ENCODE assay signal across 40 cellular contexts in genomic region chr2:209321581-209321980, GRCh38.
"Had no signal": no experiment of that assay in that cellular context is flagged by ENCODE, and none has a peak within 500 bp of the region (broad histone marks: within the 10 kb centered on the region; RNA-seq: fewer than 3 reads in every experiment).

No MANE protein-coding gene starts in this region.

- H3K36me3 ChIP-seq: adrenal gland, ascending aorta, brain microvascular endothelial cell, breast epithelium, cardiac muscle cell had no signal

- H3K4me1 Mint-ChIP-seq: activated naive CD4-positive, alpha-beta T cell treated with anti-CD3 and anti-CD28 coated beads, Interleukin-2, amount 10 ng/mL, durations not matched to agents 7 days and 5 days; activated naive CD4-positive, alpha-beta T cell treated with anti-CD3 and anti-CD28 coated beads, Interleukin-2, amount 50 U/mL, for 24 hours; activated naive CD8-positive, alpha-beta T cell treated with anti-CD3 and anti-CD28 coated beads for 36 hours; activated naive CD8-positive, alpha-beta T cell treated with anti-CD3 and anti-CD28 coated beads, Interleukin-2, amount 10 ng/mL, durations not matched to agents 7 days and 5 days; activated naive CD8-positive, alpha-beta T cell treated with anti-CD3 and anti-CD28 coated beads, Interleukin-2, amount 50 U/mL, for 24 hours; activated T-helper 17 cell treated with anti-CD3 and anti-CD28 coated beads, Interleukin-2, amount 50 U/mL, for 72 hours; central memory CD8-positive, alpha-beta T cell had no signal

- H3K36me3 Mint-ChIP-seq: activated naive CD4-positive, alpha-beta T cell treated with anti-CD3 and anti-CD28 coated beads, Interleukin-2, amount 10 ng/mL, durations not matched to agents 7 days and 5 days; activated naive CD4-positive, alpha-beta T cell treated with anti-CD3 and anti-CD28 coated beads, Interleukin-2, amount 50 U/mL, for 24 hours; activated naive CD4-positive, alpha-beta T cell treated with anti-CD3 and anti-CD28 coated beads, Interleukin-2, amount 50 U/mL, for 72 hours; activated naive CD8-positive, alpha-beta T cell; activated naive CD8-positive, alpha-beta T cell treated with anti-CD3 and anti-CD28 coated beads for 36 hours; activated naive CD8-positive, alpha-beta T cell treated with anti-CD3 and anti-CD28 coated beads, Interleukin-2, amount 10 ng/mL, durations not matched to agents 7 days and 5 days; brain had no signal

- H3K4me3 ChIP-seq: adrenal gland, ascending aorta, body of pancreas, breast epithelium, cardiac muscle cell had no signal

- H3K27ac ChIP-seq: adrenal gland, ascending aorta, body of pancreas, brain microvascular endothelial cell, breast epithelium, cardiac muscle cell had no signal

- H3K27me3 ChIP-seq: adrenal gland, ascending aorta, body of pancreas, brain microvascular endothelial cell, breast epithelium, cardiac muscle cell had no signal

- DNase-seq: activated effector memory CD4-positive, alpha-beta T cell treated with anti-CD3 and anti-CD28 coated beads, Interleukin-2, amount 50 U/mL, for 16 hours; activated effector memory CD4-positive, alpha-beta T cell treated with Interleukin-2 at 50 U/mL for 16 hours; activated gamma-delta T cell; activated gamma-delta T cell treated with Interleukin-2 at 50 U/mL for 16 hours; activated naive CD4-positive, alpha-beta T cell; activated naive CD4-positive, alpha-beta T cell treated with anti-CD3 and anti-CD28 coated beads for 36 hours; activated naive CD4-positive, alpha-beta T cell treated with anti-CD3 and anti-CD28 coated beads, Interleukin-2, amount 10 ng/mL, durations not matched to agents 7 days and 5 days; activated naive CD4-positive, alpha-beta T cell treated with anti-CD3 and anti-CD28 coated beads, Interleukin-2, amount 50 U/mL, for 16 hours; activated naive CD4-positive, alpha-beta T cell treated with Interleukin-2 at 50 U/mL for 16 hours; activated naive CD8-positive, alpha-beta T cell treated with anti-CD3 and anti-CD28 coated beads for 36 hours; activated naive CD8-positive, alpha-beta T cell treated with anti-CD3 and anti-CD28 coated beads, Interleukin-2, amount 10 ng/mL, durations not matched to agents 7 days and 5 days; activated naive CD8-positive, alpha-beta T cell treated with anti-CD3 and anti-CD28 coated beads, Interleukin-2, amount 50 U/mL, for 24 hours; activated T-cell treated with anti-CD3 and anti-CD28 coated beads, Interleukin-2, amount 50 U/mL, for 1 hour; activated T-cell treated with anti-CD3 and anti-CD28 coated beads, Interleukin-2, amount 50 U/mL, for 24 hours; activated T-cell treated with anti-CD3 and anti-CD28 coated beads, Interleukin-2, amount 50 U/mL, for 4 hours; activated T-cell treated with anti-CD3 and anti-CD28 coated beads, Interleukin-2, amount 50 U/mL, for 48 hours; activated T-cell treated with anti-CD3 and anti-CD28 coated beads, Interleukin-2, amount 50 U/mL, for 72 hours; adrenal gland; amniotic stem cell; amygdala; anterior cingulate cortex; aorta; body of pancreas; caudate nucleus; central memory CD4-positive, alpha-beta T cell; cerebellar nuclear complex had no signal

- H3K9me3 ChIP-seq: adrenal gland, ascending aorta, body of pancreas, breast epithelium had no signal

- H3K27me3 Mint-ChIP-seq: activated naive CD4-positive, alpha-beta T cell treated with anti-CD3 and anti-CD28 coated beads, Interleukin-2, amount 10 ng/mL, durations not matched to agents 7 days and 5 days; activated naive CD4-positive, alpha-beta T cell treated with anti-CD3 and anti-CD28 coated beads, Interleukin-2, amount 50 U/mL, for 24 hours; activated naive CD8-positive, alpha-beta T cell; activated naive CD8-positive, alpha-beta T cell treated with anti-CD3 and anti-CD28 coated beads for 36 hours; activated naive CD8-positive, alpha-beta T cell treated with anti-CD3 and anti-CD28 coated beads, Interleukin-2, amount 10 ng/mL, durations not matched to agents 7 days and 5 days; activated T-cell treated with anti-CD3 and anti-CD28 coated beads, Interleukin-2, amount 50 U/mL, for 24 hours; activated T-helper 17 cell treated with anti-CD3 and anti-CD28 coated beads, Interleukin-2, amount 50 U/mL, for 72 hours; brain; central memory CD8-positive, alpha-beta T cell had no signal

- H3K9me3 Mint-ChIP-seq: activated naive CD4-positive, alpha-beta T cell treated with anti-CD3 and anti-CD28 coated beads for 36 hours; activated naive CD4-positive, alpha-beta T cell treated with anti-CD3 and anti-CD28 coated beads, Interleukin-2, amount 10 ng/mL, durations not matched to agents 7 days and 5 days; activated naive CD4-positive, alpha-beta T cell treated with anti-CD3 and anti-CD28 coated beads, Interleukin-2, amount 50 U/mL, for 24 hours; activated naive CD4-positive, alpha-beta T cell treated with anti-CD3 and anti-CD28 coated beads, Interleukin-2, amount 50 U/mL, for 72 hours; activated naive CD8-positive, alpha-beta T cell treated with anti-CD3 and anti-CD28 coated beads for 36 hours; activated naive CD8-positive, alpha-beta T cell treated with anti-CD3 and anti-CD28 coated beads, Interleukin-2, amount 10 ng/mL, durations not matched to agents 7 days and 5 days; activated naive CD8-positive, alpha-beta T cell treated with anti-CD3 and anti-CD28 coated beads, Interleukin-2, amount 50 U/mL, for 24 hours; activated T-cell treated with anti-CD3 and anti-CD28 coated beads, Interleukin-2, amount 50 U/mL, for 24 hours; activated T-cell treated with anti-CD3 and anti-CD28 coated beads, Interleukin-2, amount 50 U/mL, for 72 hours; activated T-helper 1 cell treated with anti-CD3 and anti-CD28 coated beads, Interleukin-12 subunit alpha, Interleukin-12 subunit beta, Interleukin-2, Interleukin-4 antibody, amounts not matched to agents 30 ng/mL and 10 ng/mL and 1 ng/mL, durations not matched to agents 14 hours and 24 hours and 36 hours; activated T-helper 17 cell treated with anti-CD3 and anti-CD28 coated beads, Interleukin-2, amount 50 U/mL, for 72 hours; activated T-helper 2 cell treated with anti-CD3 and anti-CD28 coated beads, Interferon-gamma antibody, Interleukin-2, Interleukin-4, amounts not matched to agents 10 μg/mL and 5 μg/mL and 100 μg/mL, durations not matched to agents 14 hours and 24 hours and 36 hours; central memory CD8-positive, alpha-beta T cell had no signal

- H3K27ac Mint-ChIP-seq: activated naive CD4-positive, alpha-beta T cell treated with anti-CD3 and anti-CD28 coated beads for 36 hours; activated naive CD4-positive, alpha-beta T cell treated with anti-CD3 and anti-CD28 coated beads, Interleukin-2, amount 10 ng/mL, durations not matched to agents 7 days and 5 days; activated naive CD4-positive, alpha-beta T cell treated with anti-CD3 and anti-CD28 coated beads, Interleukin-2, amount 50 U/mL, for 24 hours; activated naive CD4-positive, alpha-beta T cell treated with anti-CD3 and anti-CD28 coated beads, Interleukin-2, amount 50 U/mL, for 72 hours; activated naive CD8-positive, alpha-beta T cell; activated naive CD8-positive, alpha-beta T cell treated with anti-CD3 and anti-CD28 coated beads for 36 hours; activated naive CD8-positive, alpha-beta T cell treated with anti-CD3 and anti-CD28 coated beads, Interleukin-2, amount 10 ng/mL, durations not matched to agents 7 days and 5 days; activated naive CD8-positive, alpha-beta T cell treated with anti-CD3 and anti-CD28 coated beads, Interleukin-2, amount 50 U/mL, for 24 hours; activated T-cell treated with anti-CD3 and anti-CD28 coated beads, Interleukin-2, amount 50 U/mL, for 24 hours; activated T-cell treated with anti-CD3 and anti-CD28 coated beads, Interleukin-2, amount 50 U/mL, for 72 hours; activated T-helper 1 cell treated with anti-CD3 and anti-CD28 coated beads, Interleukin-12 subunit alpha, Interleukin-12 subunit beta, Interleukin-2, Interleukin-4 antibody, amounts not matched to agents 30 ng/mL and 10 ng/mL and 1 ng/mL, durations not matched to agents 14 hours and 24 hours and 36 hours; activated T-helper 17 cell treated with anti-CD3 and anti-CD28 coated beads, Interleukin-2, amount 50 U/mL, for 72 hours; activated T-helper 2 cell treated with anti-CD3 and anti-CD28 coated beads, Interferon-gamma antibody, Interleukin-2, Interleukin-4, amounts not matched to agents 10 μg/mL and 5 μg/mL and 100 μg/mL, durations not matched to agents 14 hours and 24 hours and 36 hours; brain had no signal

- H3K4me3 Mint-ChIP-seq: activated naive CD4-positive, alpha-beta T cell treated with anti-CD3 and anti-CD28 coated beads for 36 hours; activated naive CD4-positive, alpha-beta T cell treated with anti-CD3 and anti-CD28 coated beads, Interleukin-2, amount 10 ng/mL, durations not matched to agents 7 days and 5 days; activated naive CD4-positive, alpha-beta T cell treated with anti-CD3 and anti-CD28 coated beads, Interleukin-2, amount 50 U/mL, for 24 hours; activated naive CD8-positive, alpha-beta T cell; activated naive CD8-positive, alpha-beta T cell treated with anti-CD3 and anti-CD28 coated beads for 36 hours; activated naive CD8-positive, alpha-beta T cell treated with anti-CD3 and anti-CD28 coated beads, Interleukin-2, amount 10 ng/mL, durations not matched to agents 7 days and 5 days; activated naive CD8-positive, alpha-beta T cell treated with anti-CD3 and anti-CD28 coated beads, Interleukin-2, amount 50 U/mL, for 24 hours; activated T-cell treated with anti-CD3 and anti-CD28 coated beads, Interleukin-2, amount 50 U/mL, for 24 hours; activated T-cell treated with anti-CD3 and anti-CD28 coated beads, Interleukin-2, amount 50 U/mL, for 4 hours; activated T-cell treated with anti-CD3 and anti-CD28 coated beads, Interleukin-2, amount 50 U/mL, for 72 hours; activated T-helper 1 cell treated with anti-CD3 and anti-CD28 coated beads, Interleukin-12 subunit alpha, Interleukin-12 subunit beta, Interleukin-2, Interleukin-4 antibody, amounts not matched to agents 30 ng/mL and 10 ng/mL and 1 ng/mL, durations not matched to agents 14 hours and 24 hours and 36 hours; activated T-helper 17 cell treated with anti-CD3 and anti-CD28 coated beads, Interleukin-2, amount 50 U/mL, for 72 hours; brain; central memory CD8-positive, alpha-beta T cell had no signal

- FAIRE-seq: astrocyte, bronchial epithelial cell had no signal

- ATAC-seq: activated naive CD4-positive, alpha-beta T cell treated with anti-CD3 and anti-CD28 coated beads, Interleukin-2, amount 50 U/mL, for 72 hours; activated naive CD8-positive, alpha-beta T cell treated with anti-CD3 and anti-CD28 coated beads, Interleukin-2, amount 50 U/mL, for 24 hours; activated T-cell treated with anti-CD3 and anti-CD28 coated beads, Interleukin-2, amount 50 U/mL, for 4 hours; activated T-cell treated with anti-CD3 and anti-CD28 coated beads, Interleukin-2, amount 50 U/mL, for 72 hours; activated T-helper 17 cell treated with anti-CD3 and anti-CD28 coated beads, Interleukin-2, amount 50 U/mL, for 72 hours; body of pancreas had no signal

- H3K4me1 ChIP-seq: adrenal gland, ascending aorta, breast epithelium had no signal
